ENCODE assay signal across 17 cellular contexts in genomic region chr2:176589956-176590509, GRCh38.
DNase-seq lines count a peak whose midpoint lies in the region; ATAC-seq and TF ChIP-seq lines count a peak whose summit lies in the region.
"Had no signal": no experiment of that assay in that cellular context is flagged by ENCODE, and none has a peak within 500 bp of the region (broad histone marks: within the 10 kb centered on the region; RNA-seq: fewer than 3 reads in every experiment).

No MANE protein-coding gene starts in this region.

- BruUV-seq in IMR-90 (replicated peaks; lab: Mats Ljungman, UMichigan), result no TSS peak

- no peak for TF ChIP-seq CTCF in IMR-90 (conservative IDR thresholded peaks at IDR 0.05; ENCODE audit: low read depth, low read length)
- TF ChIP-seq CTCF in nephron (IDR thresholded peaks at IDR 0.05; ENCODE audit: unreplicated experiment in 3 of 3), result no peak
- TF ChIP-seq CTCF in vagina (IDR thresholded peaks at IDR 0.05), result no peak
- no peak for TF ChIP-seq CTCF in thyroid gland (IDR thresholded peaks at IDR 0.05)

- peaks cover 5% of the 10 kb centered on the region for H3K9me3 Mint-ChIP-seq in nephron
- H3K9me3 Mint-ChIP-seq: T-cell had no signal

- H3K4ac ChIP-seq in IMR-90 (ENCODE audit: low read depth, low read length), result no peak overlapping the region

- no peak overlapping the region for H3K56ac ChIP-seq in IMR-90 (ENCODE audit: extremely low read depth, insufficient read depth, low read length)

- WGBS in IMR-90 (ENCODE audit: extremely low coverage in 2 of 2, insufficient read length in 1 of 2), 2 experiments, result no CpG with 5 or more reads among the region's 10 CpGs
- 81 to 86% methylated on average over 10 of the region's 10 CpGs for WGBS in thyroid gland, 2 donors

- no peak overlapping the region for H4K5ac ChIP-seq in IMR-90 (ENCODE audit: low read depth, low read length)

- H3K27me3 Mint-ChIP-seq in nephron (ENCODE audit: low read depth), result peaks cover 7% of the 10 kb centered on the region

- H3K4me1 ChIP-seq in IMR-90 (ENCODE audit: control insufficient read depth, insufficient read depth, low read length) (no peaks in the 10 kb centered on the region), vagina (no peaks in the 10 kb centered on the region), thyroid gland (no peaks in the 10 kb centered on the region)

- H3K36me3 Mint-ChIP-seq in nephron (ENCODE audit: low read depth), result no peaks in the 10 kb centered on the region
- H3K36me3 Mint-ChIP-seq: T-cell had no signal

- H2AK9ac ChIP-seq in IMR-90 (replicated peaks; ENCODE audit: low read depth, low read length, poor library complexity), result no peak overlapping the region

- no peaks in the 10 kb centered on the region for H3K9me3 ChIP-seq in IMR-90 (ENCODE audit: control insufficient read depth, insufficient read depth, low read length)
- H3K9me3 ChIP-seq in vagina, result no peaks in the 10 kb centered on the region
- H3K9me3 ChIP-seq in thyroid gland, result no peaks in the 10 kb centered on the region

- H3K79me1 ChIP-seq in IMR-90 (ENCODE audit: low read depth in 1 of 2, low read length in 2 of 2), result no peaks in the 10 kb centered on the region

- intact Hi-C loops in IMR-90 (cut with micrococcal nuclease) (no loop called here), vagina (cut with DNase I) (no loop called here), thyroid gland (cut with DNase I) (no loop called here)

- no peak overlapping the region for H2BK120ac ChIP-seq in IMR-90 (ENCODE audit: low read depth, low read length)

- H3K36me3 ChIP-seq in IMR-90 (ENCODE audit: control insufficient read depth, insufficient read depth, low read length) (no peaks in the 10 kb centered on the region), vagina (no peaks in the 10 kb centered on the region), thyroid gland (no peaks in the 10 kb centered on the region)

- in situ Hi-C loops in IMR-90 (cut with MboI; ENCODE audit: low sequenced_read_pairs), result no loop called here

- H3K27ac ChIP-seq in IMR-90 (ENCODE audit: insufficient read depth, low read length) (no peak overlapping the region), vagina (no peak overlapping the region), thyroid gland (no peak overlapping the region)
- H3K27ac ChIP-seq: C4-2B, SK-N-MC had no signal

- H3K4me2 ChIP-seq in IMR-90 (ENCODE audit: low read depth, low read length), result no peak overlapping the region

- H4K8ac ChIP-seq in IMR-90 (ENCODE audit: low read depth in 2 of 2, low read length in 2 of 2), result no peak overlapping the region

- dilution Hi-C loops in IMR-90 (cut with HindIII; ENCODE audit: low sequenced_read_pairs, unreplicated experiment), result no loop called here

- no peak overlapping the region for H2BK20ac ChIP-seq in IMR-90 (ENCODE audit: low read depth, low read length)

- H3K4me3 ChIP-seq in IMR-90 (ENCODE audit: insufficient read depth, low read depth, low read length), result no peak overlapping the region
- H3K4me3 ChIP-seq in vagina, result no peak overlapping the region
- no peak overlapping the region for H3K4me3 ChIP-seq in thyroid gland (replicated peaks in 1 of 3)
- H3K4me3 ChIP-seq: SK-N-MC had no signal

- H3K9me1 ChIP-seq in IMR-90 (ENCODE audit: insufficient read depth, low read length), result no peaks in the 10 kb centered on the region

- ATAC-seq in IMR-90 (ENCODE audit: low read depth) (no peak), HG02970 (IDR thresholded peaks at IDR 0.05; ENCODE audit: low FRiP score, unreplicated experiment) (no peak)
- ATAC-seq: Right ventricle myocardium inferior, T-cell had no signal

- H3K4me3 Mint-ChIP-seq in nephron, result peak overlapping the region in 2 of 3 experiments; percentile 6 to 8
- H3K4me3 Mint-ChIP-seq: T-cell had no signal

- TF ChIP-seq RAD21 in IMR-90 (IDR thresholded peaks at IDR 0.05; ENCODE audit: low read length), result no peak

- H2BK5ac ChIP-seq in IMR-90 (ENCODE audit: low read depth, low read length, poor library complexity, severe bottlenecking), result no peak overlapping the region

- H2AFZ ChIP-seq in IMR-90 (replicated peaks; ENCODE audit: low read length, poor library complexity), result no peak overlapping the region

- H3K23ac ChIP-seq in IMR-90 (ENCODE audit: low read depth, low read length), result no peak overlapping the region

- no peaks in the 10 kb centered on the region for H4K20me1 ChIP-seq in IMR-90 (ENCODE audit: insufficient read depth, low read length)

- H2AK5ac ChIP-seq in IMR-90 (ENCODE audit: low read depth, low read length), result no peak overlapping the region

- H3K9ac ChIP-seq in IMR-90 (ENCODE audit: low read depth, low read length), result no peak overlapping the region

- DNase-seq in IMR-90 (peak; percentile 35), NCI-H226 (peak; percentile 47), amniotic epithelial cell (ENCODE audit: low read depth) (peak; percentile 86), Ammon's horn (ENCODE audit: low spot score) (no peak), vagina (ENCODE audit: extremely low spot score in 2 of 2) (no peak), thyroid gland (no peak)
- DNase-seq: DMS79, NCI-H1436 treated with DMSO at 0.1 percent for 48 hours, NCI-H2081, NCI-H345, NCI-H524 treated with DMSO at 0.1 percent for 48 hours, T-cell had no signal

- H3K27me3 ChIP-seq in IMR-90 (ENCODE audit: control insufficient read depth, insufficient read depth, low read length) (no peaks in the 10 kb centered on the region; the same call in 1 of the 2 replicates), vagina (no peaks in the 10 kb centered on the region), thyroid gland (no peaks in the 10 kb centered on the region)

- TF ChIP-seq POLR2A in IMR-90 (IDR thresholded peaks at IDR 0.05; ENCODE audit: low read depth, low read length), result no peak
- no peak for TF ChIP-seq POLR2A in vagina (IDR thresholded peaks at IDR 0.05)
- TF ChIP-seq POLR2A in thyroid gland (IDR thresholded peaks at IDR 0.05), result no peak

- no peak overlapping the region for H3K18ac ChIP-seq in IMR-90 (ENCODE audit: low read depth, low read length)

- no peak overlapping the region for H2BK15ac ChIP-seq in IMR-90 (ENCODE audit: low read depth, low read length)

- peaks cover 50% of the 10 kb centered on the region for H3K4me1 Mint-ChIP-seq in nephron
- H3K4me1 Mint-ChIP-seq: T-cell had no signal

- peak overlapping the region; percentile 28 to 43 (median 32) for H3K27ac Mint-ChIP-seq in nephron
- H3K27ac Mint-ChIP-seq: T-cell had no signal

- CTCF ChIA-PET in IMR-90 (lab: Yijun Ruan, JAX), result no interaction called here

- H3K14ac ChIP-seq in IMR-90 (replicated peaks; ENCODE audit: low read depth, low read length), result no peak overlapping the region

- POLR2A ChIA-PET in IMR-90 (lab: Charles Lee; ENCODE audit: unreplicated experiment), result no interaction called here

- H4K91ac ChIP-seq in IMR-90 (ENCODE audit: insufficient read depth, low read depth, low read length), result no peak overlapping the region

TF ChIP-seq in IMR-90, 13 proteins besides CTCF, POLR2A, EP300 and RAD21:
- TF ChIP-seq, protein P1, sequence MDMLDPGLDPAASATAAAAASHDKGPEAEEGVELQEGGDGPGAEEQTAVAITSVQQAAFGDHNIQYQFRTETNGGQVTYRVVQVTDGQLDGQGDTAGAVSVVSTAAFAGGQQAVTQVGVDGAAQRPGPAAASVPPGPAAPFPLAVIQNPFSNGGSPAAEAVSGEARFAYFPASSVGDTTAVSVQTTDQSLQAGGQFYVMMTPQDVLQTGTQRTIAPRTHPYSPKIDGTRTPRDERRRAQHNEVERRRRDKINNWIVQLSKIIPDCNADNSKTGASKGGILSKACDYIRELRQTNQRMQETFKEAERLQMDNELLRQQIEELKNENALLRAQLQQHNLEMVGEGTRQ (IDR thresholded peaks at IDR 0.05; ENCODE audit: low read depth, low read length), result no peak
- TF ChIP-seq BHLHE40 (IDR thresholded peaks at IDR 0.05; ENCODE audit: low read depth, low read length) (no peak), NFE2L2 (IDR thresholded peaks at IDR 0.05; ENCODE audit: low read depth, low read length) (no peak), MXI1 (IDR thresholded peaks at IDR 0.05; ENCODE audit: borderline replicate concordance, low read depth, low read length) (no peak), CHD1 (IDR thresholded peaks at IDR 0.05; ENCODE audit: low read depth, low read length) (no peak)

Comparison
In these comparisons a context has a peak if more than half of its experiments do, and no peak if none do; other contexts are left out.
1. DNase-seq: peak in IMR-90 (single experiment), NCI-H226 (single experiment) and amniotic epithelial cell (single experiment); none in Ammon's horn (single experiment), vagina (0 of 2) and thyroid gland (0 of 2).